ENCODE assay signal across 9 cellular contexts in the genomic region with DNA sequence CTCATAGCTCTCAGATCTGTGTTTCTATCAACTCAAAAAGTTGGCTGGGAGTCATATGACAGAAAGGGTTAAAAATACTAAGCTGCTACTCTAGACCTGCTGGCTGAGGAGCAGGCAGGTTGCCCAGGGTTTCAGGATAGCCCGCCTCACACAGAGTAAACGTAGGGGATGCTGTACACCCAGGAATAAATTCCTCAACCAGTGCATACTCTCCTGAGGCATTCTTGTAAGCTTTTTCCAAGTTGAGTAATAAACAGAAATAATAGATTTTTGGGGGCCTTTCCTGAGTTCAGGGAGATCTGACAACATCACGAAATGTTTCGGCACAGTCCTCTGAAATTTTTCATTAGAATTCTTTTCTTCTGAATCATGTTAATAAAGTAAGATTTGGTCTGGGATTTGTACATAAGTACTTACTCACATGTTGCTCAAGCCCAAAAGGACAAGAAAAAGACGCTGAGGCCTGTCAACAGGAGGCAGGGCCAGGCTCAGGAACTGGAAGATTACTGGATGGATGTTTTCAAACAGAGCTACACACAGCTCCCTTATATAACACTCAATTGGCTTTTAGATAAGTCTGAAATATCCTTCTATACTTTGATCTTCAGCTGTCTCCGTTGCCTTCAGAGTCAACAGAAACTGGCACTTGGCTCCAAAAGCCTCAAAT. TPM values are rescaled to one million over a fixed set of nuclear protein-coding genes. Genes with fewer than 3 reads are reported as not detected.
DNase-seq lines count a peak whose midpoint lies in the region; ATAC-seq and TF ChIP-seq lines count a peak whose summit lies in the region.
"Had no signal": no experiment of that assay in that cellular context is flagged by ENCODE, and none has a peak within 500 bp of the region (broad histone marks: within the 10 kb centered on the region; RNA-seq: fewer than 3 reads in every experiment).

No MANE protein-coding gene starts in this region.

- peaks cover 3% of the 10 kb centered on the region for H3K36me3 Mint-ChIP-seq in activated naive CD4-positive, alpha-beta T cell treated with anti-CD3 and anti-CD28 coated beads for 36 hours (ENCODE audit: low read depth)

- ATAC-seq in lower lobe of right lung, result peak; percentile 87 to 92

- 19 to 26% methylated on average over 6 of the region's 6 CpGs for WGBS in tibial nerve, 2 donors

- H3K27ac ChIP-seq in lower lobe of right lung, result peak overlapping the region; percentile 68
- peak overlapping the region; percentile 73 to 92 (median 75) for H3K27ac ChIP-seq in tibial nerve

- no peaks in the 10 kb centered on the region for H3K9me3 Mint-ChIP-seq in activated naive CD4-positive, alpha-beta T cell treated with anti-CD3 and anti-CD28 coated beads for 36 hours

- H3K4me3 ChIP-seq in lower lobe of right lung, result no peak overlapping the region
- H3K4me3 ChIP-seq in tibial nerve, result no peak overlapping the region

- in situ Hi-C loops in G401 (cut with HindIII; ENCODE audit: low sequenced_read_pairs), result no loop called here

- H3K4me1 Mint-ChIP-seq in activated naive CD4-positive, alpha-beta T cell treated with anti-CD3 and anti-CD28 coated beads for 36 hours (ENCODE audit: low read depth), result peaks cover 12% of the 10 kb centered on the region

- H3K4me3 Mint-ChIP-seq in activated naive CD4-positive, alpha-beta T cell treated with anti-CD3 and anti-CD28 coated beads for 36 hours, result no peak overlapping the region

- H3K36me3 ChIP-seq in lower lobe of right lung (no peaks in the 10 kb centered on the region), tibial nerve (no peaks in the 10 kb centered on the region)

- peaks cover 34% of the 10 kb centered on the region for H3K4me1 ChIP-seq in lower lobe of right lung
- peaks cover 3 to 49% (median 18%) of the 10 kb centered on the region in 4 donors for H3K4me1 ChIP-seq in tibial nerve

- peak in 1 of 2 donors; percentile 84 for TF ChIP-seq EP300 in tibial nerve (IDR thresholded peaks at IDR 0.05)

- H3K27me3 ChIP-seq in lower lobe of right lung (ENCODE audit: low read depth) (no peaks in the 10 kb centered on the region), tibial nerve (no peaks in the 10 kb centered on the region)

- H3K9me3 ChIP-seq in lower lobe of right lung (no peaks in the 10 kb centered on the region), tibial nerve (peaks cover 0 to 8% (median 0%) of the 10 kb centered on the region in 4 donors)

- DNase-seq in NCI-H2029 (lab: John Stamatoyannopoulos, UW) (peak; percentile 30), dermis blood vessel endothelial cell (peak; percentile 44), lower lobe of right lung (no peak), tibial nerve (ENCODE audit: low spot score in 2 of 2) (peak; percentile 42 to 63), foreskin melanocyte (no peak), NCI-H526 treated with DMSO at 0.1 percent for 48 hours (lab: John Stamatoyannopoulos, UW) (no peak), G401 (ENCODE audit: low spot score) (no peak)
- DNase-seq in activated naive CD4-positive, alpha-beta T cell treated with anti-CD3 and anti-CD28 coated beads for 36 hours, result no peak
- DNase-seq: activated T-cell treated with anti-CD3 and anti-CD28 coated beads, Interleukin-2, amount 50 U/mL, for 48 hours had no signal

- TF ChIP-seq CTCF in lower lobe of right lung (IDR thresholded peaks at IDR 0.05), result no peak
- TF ChIP-seq CTCF in tibial nerve (IDR thresholded peaks at IDR 0.05), result no peak

- no peaks in the 10 kb centered on the region for H3K27me3 Mint-ChIP-seq in activated naive CD4-positive, alpha-beta T cell treated with anti-CD3 and anti-CD28 coated beads for 36 hours (ENCODE audit: low read depth)

- no peak for TF ChIP-seq POLR2A in tibial nerve (IDR thresholded peaks at IDR 0.05)

- H3K27ac Mint-ChIP-seq in activated naive CD4-positive, alpha-beta T cell treated with anti-CD3 and anti-CD28 coated beads for 36 hours, result no peak overlapping the region

- intact Hi-C loops in lower lobe of right lung (cut with DNase I), result no loop called here
- intact Hi-C loops in activated naive CD4-positive, alpha-beta T cell treated with anti-CD3 and anti-CD28 coated beads for 36 hours (cut with micrococcal nuclease), result no loop called here

- CTCF ChIA-PET in activated naive CD4-positive, alpha-beta T cell treated with anti-CD3 and anti-CD28 coated beads for 36 hours (lab: Charles Lee), result interaction anchor here (1.0 kb wide), 1 partner anchor 39 kb away, joined by 3 read pairs; no protein-coding TSS in a partner anchor

RNA-seq across cellular contexts. Expression of gene TGFBR3, which starts 41.0 kb away (rescaled TPM):
- total RNA-seq in dermis blood vessel endothelial cell (23.6 and 33.2 TPM in 2 replicates), lower lobe of right lung (51.7 TPM), tibial nerve (100 to 1,000 TPM; 116 to 306 (median 171) TPM)
- 30.2 and 33.6 TPM in 2 replicates for total RNA-seq in G401 (2014; rRNA removed; shearing (Covaris generic))
- total RNA-seq in activated naive CD4-positive, alpha-beta T cell treated with anti-CD3 and anti-CD28 coated beads for 36 hours, result 1 to 10 TPM; 3.2 to 3.3 TPM

Comparison
In these comparisons a context has a peak if more than half of its experiments do, and no peak if none do; other contexts are left out.
1. DNase-seq: peak in NCI-H2029 (single experiment), dermis blood vessel endothelial cell (single experiment) and tibial nerve (2 of 2); none in lower lobe of right lung (single experiment), foreskin melanocyte (single experiment), NCI-H526 treated with DMSO at 0.1 percent for 48 hours (single experiment), G401 (single experiment) and activated naive CD4-positive, alpha-beta T cell treated with anti-CD3 and anti-CD28 coated beads for 36 hours (single experiment).